In the genomic region with DNA sequence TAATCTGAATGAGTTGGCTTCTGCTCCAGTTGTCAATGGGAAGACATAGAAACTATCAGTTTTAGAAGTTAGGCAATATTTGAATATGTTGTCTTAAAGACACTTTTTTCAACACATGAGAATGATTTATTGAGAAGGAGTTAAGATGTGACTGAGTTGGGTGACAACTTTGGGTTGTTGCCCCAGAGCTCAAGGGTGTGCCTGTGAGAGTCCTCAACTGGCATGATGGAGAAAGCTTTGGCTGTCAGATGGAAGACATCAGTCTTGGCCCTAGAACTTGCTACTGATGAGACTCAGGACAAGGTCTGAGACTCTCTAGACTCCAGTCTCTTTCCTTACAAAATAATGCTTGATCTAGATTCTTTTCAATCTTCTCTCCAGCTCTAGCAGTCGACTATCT, we compare ENCODE assay signal across 13 cellular contexts.
DNase-seq lines count a peak whose midpoint lies in the region; TF ChIP-seq lines count a peak whose summit lies in the region.
"Had no signal": no experiment of that assay in that cellular context is flagged by ENCODE, and none has a peak within 500 bp of the region (broad histone marks: within the 10 kb centered on the region; RNA-seq: fewer than 3 reads in every experiment).

No MANE protein-coding gene starts in this region.

- DNase-seq in left ventricle myocardium inferior, result no peak
- no peak for DNase-seq in right atrium auricular region (ENCODE audit: low spot score)
- DNase-seq in fibroblast of mammary gland (ENCODE audit: low read depth), result peak; percentile 20
- no peak for DNase-seq in smooth muscle cell (lab: John Stamatoyannopoulos, UW; ENCODE audit: unreplicated experiment)
- DNase-seq in KBM-7, result no peak
- no peak for DNase-seq in sigmoid colon
- DNase-seq in NK-92 treated with Interleukin-12 subunit alpha and Interleukin-12 subunit beta, amount 100 ng/mL, for 24 hours (lab: John Stamatoyannopoulos, UW), result no peak
- DNase-seq: Caco-2; CD4-positive, CD25-positive, alpha-beta regulatory T cell; CD8-positive, alpha-beta memory T cell; H9 had no signal

- H3F3A ChIP-seq in smooth muscle cell (ENCODE audit: low read depth), result no peaks in the 10 kb centered on the region

- peak overlapping the region; percentile 10 for H3K27ac ChIP-seq in left ventricle myocardium inferior (replicated peaks)
- H3K27ac ChIP-seq in right atrium auricular region, result no peak overlapping the region
- peak overlapping the region; percentile 90; the same call in 1 of the 2 replicates for H3K27ac ChIP-seq in C4-2B
- H3K27ac ChIP-seq in smooth muscle cell (ENCODE audit: low read depth), result peak overlapping the region; percentile 46
- no peak overlapping the region for H3K27ac ChIP-seq in sigmoid colon
- H3K27ac ChIP-seq: BLaER1 treated with 17β-estradiol and CSF1 and Interleukin-3, amounts not matched to agents 10 nM and 100 nM had no signal

- H3K4me2 ChIP-seq in smooth muscle cell, result peak overlapping the region; percentile 24
- H3K4me2 ChIP-seq: BLaER1 treated with 17β-estradiol and CSF1 and Interleukin-3, amounts not matched to agents 10 nM and 100 nM had no signal

- H3K4me3 ChIP-seq in left ventricle myocardium inferior, result no peak overlapping the region
- H3K4me3 ChIP-seq in right atrium auricular region, result no peak overlapping the region
- H3K4me3 ChIP-seq in fibroblast of mammary gland (ENCODE audit: control insufficient read depth, low read depth, low read length), result no peak overlapping the region
- H3K4me3 ChIP-seq in smooth muscle cell, result no peak overlapping the region
- no peak overlapping the region for H3K4me3 ChIP-seq in sigmoid colon
- H3K4me3 ChIP-seq: BLaER1 treated with 17β-estradiol and CSF1 and Interleukin-3, amounts not matched to agents 10 nM and 100 nM had no signal

- in situ Hi-C loops in KBM-7 (cut with MboI; ENCODE audit: low pct_unique_long_range_greater_than_20kb, low sequenced_read_pairs), result no loop called here

- H3K36me3 ChIP-seq in left ventricle myocardium inferior (no peaks in the 10 kb centered on the region), right atrium auricular region (no peaks in the 10 kb centered on the region), smooth muscle cell (ENCODE audit: low read depth) (no peaks in the 10 kb centered on the region), sigmoid colon (no peaks in the 10 kb centered on the region)
- H3K36me3 ChIP-seq: BLaER1 treated with 17β-estradiol and CSF1 and Interleukin-3, amounts not matched to agents 10 nM and 100 nM had no signal

- H3K9me3 ChIP-seq in left ventricle myocardium inferior (replicated peaks), result no peaks in the 10 kb centered on the region
- H3K9me3 ChIP-seq in right atrium auricular region, result no peaks in the 10 kb centered on the region
- H3K9me3 ChIP-seq in smooth muscle cell (replicated peaks; ENCODE audit: low read depth), result no peaks in the 10 kb centered on the region
- no peaks in the 10 kb centered on the region for H3K9me3 ChIP-seq in sigmoid colon
- H3K9me3 ChIP-seq: BLaER1 treated with 17β-estradiol and CSF1 and Interleukin-3, amounts not matched to agents 10 nM and 100 nM had no signal

- H3K27me3 ChIP-seq in left ventricle myocardium inferior (ENCODE audit: low read depth), result no peaks in the 10 kb centered on the region
- no peaks in the 10 kb centered on the region for H3K27me3 ChIP-seq in right atrium auricular region
- H3K27me3 ChIP-seq in smooth muscle cell (ENCODE audit: low read depth), result no peaks in the 10 kb centered on the region
- H3K27me3 ChIP-seq in sigmoid colon, result no peaks in the 10 kb centered on the region
- H3K27me3 ChIP-seq: BLaER1 treated with 17β-estradiol and CSF1 and Interleukin-3, amounts not matched to agents 10 nM and 100 nM had no signal

- peak overlapping the region; percentile 55 for H2AFZ ChIP-seq in smooth muscle cell (ENCODE audit: low read depth)

- intact Hi-C loops in left ventricle myocardium inferior (cut with micrococcal nuclease) (no loop called here), sigmoid colon (cut with DNase I) (no loop called here)

- no peak for TF ChIP-seq POLR2A in sigmoid colon (IDR thresholded peaks at IDR 0.05)

- H4K20me1 ChIP-seq in smooth muscle cell (ENCODE audit: low read depth), result no peaks in the 10 kb centered on the region
- H4K20me1 ChIP-seq: BLaER1 treated with 17β-estradiol and CSF1 and Interleukin-3, amounts not matched to agents 10 nM and 100 nM had no signal

- no peaks in the 10 kb centered on the region for H3K79me2 ChIP-seq in smooth muscle cell (ENCODE audit: low read depth)

- H3K4me1 ChIP-seq in left ventricle myocardium inferior (peaks cover 36% of the 10 kb centered on the region), right atrium auricular region (peaks cover 0 to 18% of the 10 kb centered on the region in 2 donors), smooth muscle cell (ENCODE audit: low read depth) (no peaks in the 10 kb centered on the region), sigmoid colon (no peaks in the 10 kb centered on the region)
- H3K4me1 ChIP-seq: BLaER1 treated with 17β-estradiol and CSF1 and Interleukin-3, amounts not matched to agents 10 nM and 100 nM had no signal

- no peak for TF ChIP-seq CTCF in left ventricle myocardium inferior (IDR thresholded peaks at IDR 0.05; ENCODE audit: borderline replicate concordance)
- no peak for TF ChIP-seq CTCF in right atrium auricular region (IDR thresholded peaks at IDR 0.05)
- TF ChIP-seq CTCF in C4-2B (conservative IDR thresholded peaks at IDR 0.05), result no peak
- TF ChIP-seq CTCF in fibroblast of mammary gland (conservative IDR thresholded peaks at IDR 0.05; ENCODE audit: control insufficient read depth, insufficient read depth, low read depth, low read length), result no peak
- TF ChIP-seq CTCF in smooth muscle cell (IDR thresholded peaks at IDR 0.05; ENCODE audit: borderline replicate concordance, insufficient read depth, poor library complexity, severe bottlenecking), result no peak
- TF ChIP-seq CTCF in sigmoid colon (IDR thresholded peaks at IDR 0.05), result no peak

- WGBS in smooth muscle cell (ENCODE audit: low lambda C conversion rate), result 50% methylated on average over 1 of the region's 1 CpG
- 41 to 74% methylated on average over 1 of the region's 1 CpG for WGBS in sigmoid colon, 2 donors

- TF ChIP-seq EP300 in sigmoid colon (IDR thresholded peaks at IDR 0.05), result no peak

- H3K9ac ChIP-seq in smooth muscle cell (ENCODE audit: low read depth), result no peak overlapping the region
- H3K9ac ChIP-seq: BLaER1 treated with 17β-estradiol and CSF1 and Interleukin-3, amounts not matched to agents 10 nM and 100 nM had no signal

Comparison
In these comparisons a context has a peak if more than half of its experiments do, and no peak if none do; other contexts are left out.
1. H3K27ac ChIP-seq: peak in left ventricle myocardium inferior (single experiment), C4-2B (single experiment) and smooth muscle cell (single experiment); none in right atrium auricular region (0 of 2) and sigmoid colon (0 of 4).